ENCODE assay signal across 1 cellular context in the genomic region with DNA sequence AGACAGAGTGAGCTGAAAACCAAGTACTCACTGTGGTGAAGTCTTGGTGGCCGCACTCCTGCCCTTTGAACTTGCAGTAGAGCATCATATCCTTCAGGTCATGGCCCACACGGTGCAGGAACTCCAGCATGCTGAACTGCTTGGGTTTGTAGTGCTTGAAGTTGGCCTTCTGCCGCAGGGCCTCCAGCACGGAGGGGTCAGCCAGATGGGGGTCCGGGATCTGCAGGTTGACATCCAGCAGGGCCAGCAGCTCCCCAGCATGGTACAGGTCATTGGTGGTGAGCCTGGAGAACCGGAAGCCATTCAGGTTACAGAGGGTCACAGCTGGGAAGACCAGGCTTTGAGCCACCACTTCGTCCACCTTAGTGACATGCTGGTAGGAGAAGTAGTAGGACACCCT.
TF ChIP-seq lines count a peak whose summit lies in the region.

No MANE protein-coding gene starts in this region.

TF ChIP-seq in GM23338, 12 proteins besides CTCF, POLR2A, EP300 and RAD21 (continued from another document):
- TF ChIP-seq, protein P1, sequence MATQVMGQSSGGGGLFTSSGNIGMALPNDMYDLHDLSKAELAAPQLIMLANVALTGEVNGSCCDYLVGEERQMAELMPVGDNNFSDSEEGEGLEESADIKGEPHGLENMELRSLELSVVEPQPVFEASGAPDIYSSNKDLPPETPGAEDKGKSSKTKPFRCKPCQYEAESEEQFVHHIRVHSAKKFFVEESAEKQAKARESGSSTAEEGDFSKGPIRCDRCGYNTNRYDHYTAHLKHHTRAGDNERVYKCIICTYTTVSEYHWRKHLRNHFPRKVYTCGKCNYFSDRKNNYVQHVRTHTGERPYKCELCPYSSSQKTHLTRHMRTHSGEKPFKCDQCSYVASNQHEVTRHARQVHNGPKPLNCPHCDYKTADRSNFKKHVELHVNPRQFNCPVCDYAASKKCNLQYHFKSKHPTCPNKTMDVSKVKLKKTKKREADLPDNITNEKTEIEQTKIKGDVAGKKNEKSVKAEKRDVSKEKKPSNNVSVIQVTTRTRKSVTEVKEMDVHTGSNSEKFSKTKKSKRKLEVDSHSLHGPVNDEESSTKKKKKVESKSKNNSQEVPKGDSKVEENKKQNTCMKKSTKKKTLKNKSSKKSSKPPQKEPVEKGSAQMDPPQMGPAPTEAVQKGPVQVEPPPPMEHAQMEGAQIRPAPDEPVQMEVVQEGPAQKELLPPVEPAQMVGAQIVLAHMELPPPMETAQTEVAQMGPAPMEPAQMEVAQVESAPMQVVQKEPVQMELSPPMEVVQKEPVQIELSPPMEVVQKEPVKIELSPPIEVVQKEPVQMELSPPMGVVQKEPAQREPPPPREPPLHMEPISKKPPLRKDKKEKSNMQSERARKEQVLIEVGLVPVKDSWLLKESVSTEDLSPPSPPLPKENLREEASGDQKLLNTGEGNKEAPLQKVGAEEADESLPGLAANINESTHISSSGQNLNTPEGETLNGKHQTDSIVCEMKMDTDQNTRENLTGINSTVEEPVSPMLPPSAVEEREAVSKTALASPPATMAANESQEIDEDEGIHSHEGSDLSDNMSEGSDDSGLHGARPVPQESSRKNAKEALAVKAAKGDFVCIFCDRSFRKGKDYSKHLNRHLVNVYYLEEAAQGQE (IDR thresholded peaks at IDR 0.05; ENCODE audit: unreplicated experiment), result no peak
- TF ChIP-seq ZNF331 (CRISPR knock-in tag; IDR thresholded peaks at IDR 0.05; ENCODE audit: low read depth) (no peak), NANOG (IDR thresholded peaks at IDR 0.05; ENCODE audit: borderline replicate concordance) (no peak), POLR2AphosphoS5 (IDR thresholded peaks at IDR 0.05; ENCODE audit: low read depth) (no peak), EZH2 (IDR thresholded peaks at IDR 0.05; ENCODE audit: low read depth, unreplicated experiment) (no peak), CREB1 (CRISPR knock-in tag; IDR thresholded peaks at IDR 0.05; ENCODE audit: low read depth) (no peak), ZNF114 (CRISPR knock-in tag; IDR thresholded peaks at IDR 0.05) (no peak), JUNB (IDR thresholded peaks at IDR 0.05; ENCODE audit: unreplicated experiment) (no peak), EZH2phosphoT487 (IDR thresholded peaks at IDR 0.05; ENCODE audit: unreplicated experiment) (no peak)
- TF ChIP-seq, protein P2, sequence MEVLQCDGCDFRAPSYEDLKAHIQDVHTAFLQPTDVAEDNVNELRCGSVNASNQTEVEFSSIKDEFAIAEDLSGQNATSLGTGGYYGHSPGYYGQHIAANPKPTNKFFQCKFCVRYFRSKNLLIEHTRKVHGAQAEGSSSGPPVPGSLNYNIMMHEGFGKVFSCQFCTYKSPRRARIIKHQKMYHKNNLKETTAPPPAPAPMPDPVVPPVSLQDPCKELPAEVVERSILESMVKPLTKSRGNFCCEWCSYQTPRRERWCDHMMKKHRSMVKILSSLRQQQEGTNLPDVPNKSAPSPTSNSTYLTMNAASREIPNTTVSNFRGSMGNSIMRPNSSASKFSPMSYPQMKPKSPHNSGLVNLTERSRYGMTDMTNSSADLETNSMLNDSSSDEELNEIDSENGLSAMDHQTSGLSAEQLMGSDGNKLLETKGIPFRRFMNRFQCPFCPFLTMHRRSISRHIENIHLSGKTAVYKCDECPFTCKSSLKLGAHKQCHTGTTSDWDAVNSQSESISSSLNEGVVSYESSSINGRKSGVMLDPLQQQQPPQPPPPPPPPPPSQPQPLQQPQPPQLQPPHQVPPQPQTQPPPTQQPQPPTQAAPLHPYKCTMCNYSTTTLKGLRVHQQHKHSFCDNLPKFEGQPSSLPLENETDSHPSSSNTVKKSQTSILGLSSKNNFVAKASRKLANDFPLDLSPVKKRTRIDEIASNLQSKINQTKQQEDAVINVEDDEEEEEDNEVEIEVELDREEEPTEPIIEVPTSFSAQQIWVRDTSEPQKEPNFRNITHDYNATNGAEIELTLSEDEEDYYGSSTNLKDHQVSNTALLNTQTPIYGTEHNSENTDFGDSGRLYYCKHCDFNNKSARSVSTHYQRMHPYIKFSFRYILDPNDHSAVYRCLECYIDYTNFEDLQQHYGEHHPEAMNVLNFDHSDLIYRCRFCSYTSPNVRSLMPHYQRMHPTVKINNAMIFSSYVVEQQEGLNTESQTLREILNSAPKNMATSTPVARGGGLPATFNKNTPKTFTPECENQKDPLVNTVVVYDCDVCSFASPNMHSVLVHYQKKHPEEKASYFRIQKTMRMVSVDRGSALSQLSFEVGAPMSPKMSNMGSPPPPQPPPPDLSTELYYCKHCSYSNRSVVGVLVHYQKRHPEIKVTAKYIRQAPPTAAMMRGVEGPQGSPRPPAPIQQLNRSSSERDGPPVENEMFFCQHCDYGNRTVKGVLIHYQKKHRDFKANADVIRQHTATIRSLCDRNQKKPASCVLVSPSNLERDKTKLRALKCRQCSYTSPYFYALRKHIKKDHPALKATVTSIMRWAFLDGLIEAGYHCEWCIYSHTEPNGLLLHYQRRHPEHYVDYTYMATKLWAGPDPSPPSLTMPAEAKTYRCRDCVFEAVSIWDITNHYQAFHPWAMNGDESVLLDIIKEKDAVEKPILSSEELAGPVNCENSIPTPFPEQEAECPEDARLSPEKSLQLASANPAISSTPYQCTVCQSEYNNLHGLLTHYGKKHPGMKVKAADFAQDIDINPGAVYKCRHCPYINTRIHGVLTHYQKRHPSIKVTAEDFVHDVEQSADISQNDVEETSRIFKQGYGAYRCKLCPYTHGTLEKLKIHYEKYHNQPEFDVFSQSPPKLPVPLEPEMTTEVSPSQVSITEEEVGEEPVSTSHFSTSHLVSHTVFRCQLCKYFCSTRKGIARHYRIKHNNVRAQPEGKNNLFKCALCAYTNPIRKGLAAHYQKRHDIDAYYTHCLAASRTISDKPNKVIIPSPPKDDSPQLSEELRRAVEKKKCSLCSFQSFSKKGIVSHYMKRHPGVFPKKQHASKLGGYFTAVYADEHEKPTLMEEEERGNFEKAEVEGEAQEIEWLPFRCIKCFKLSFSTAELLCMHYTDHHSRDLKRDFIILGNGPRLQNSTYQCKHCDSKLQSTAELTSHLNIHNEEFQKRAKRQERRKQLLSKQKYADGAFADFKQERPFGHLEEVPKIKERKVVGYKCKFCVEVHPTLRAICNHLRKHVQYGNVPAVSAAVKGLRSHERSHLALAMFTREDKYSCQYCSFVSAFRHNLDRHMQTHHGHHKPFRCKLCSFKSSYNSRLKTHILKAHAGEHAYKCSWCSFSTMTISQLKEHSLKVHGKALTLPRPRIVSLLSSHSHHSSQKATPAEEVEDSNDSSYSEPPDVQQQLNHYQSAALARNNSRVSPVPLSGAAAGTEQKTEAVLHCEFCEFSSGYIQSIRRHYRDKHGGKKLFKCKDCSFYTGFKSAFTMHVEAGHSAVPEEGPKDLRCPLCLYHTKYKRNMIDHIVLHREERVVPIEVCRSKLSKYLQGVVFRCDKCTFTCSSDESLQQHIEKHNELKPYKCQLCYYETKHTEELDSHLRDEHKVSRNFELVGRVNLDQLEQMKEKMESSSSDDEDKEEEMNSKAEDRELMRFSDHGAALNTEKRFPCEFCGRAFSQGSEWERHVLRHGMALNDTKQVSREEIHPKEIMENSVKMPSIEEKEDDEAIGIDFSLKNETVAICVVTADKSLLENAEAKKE (CRISPR knock-in tag; IDR thresholded peaks at IDR 0.05), result no peak
- TF ChIP-seq, protein P3, sequence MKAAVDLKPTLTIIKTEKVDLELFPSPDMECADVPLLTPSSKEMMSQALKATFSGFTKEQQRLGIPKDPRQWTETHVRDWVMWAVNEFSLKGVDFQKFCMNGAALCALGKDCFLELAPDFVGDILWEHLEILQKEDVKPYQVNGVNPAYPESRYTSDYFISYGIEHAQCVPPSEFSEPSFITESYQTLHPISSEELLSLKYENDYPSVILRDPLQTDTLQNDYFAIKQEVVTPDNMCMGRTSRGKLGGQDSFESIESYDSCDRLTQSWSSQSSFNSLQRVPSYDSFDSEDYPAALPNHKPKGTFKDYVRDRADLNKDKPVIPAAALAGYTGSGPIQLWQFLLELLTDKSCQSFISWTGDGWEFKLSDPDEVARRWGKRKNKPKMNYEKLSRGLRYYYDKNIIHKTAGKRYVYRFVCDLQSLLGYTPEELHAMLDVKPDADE (IDR thresholded peaks at IDR 0.05), result no peak
